8 cellular contexts compared by ENCODE assay signal in the genomic region with DNA sequence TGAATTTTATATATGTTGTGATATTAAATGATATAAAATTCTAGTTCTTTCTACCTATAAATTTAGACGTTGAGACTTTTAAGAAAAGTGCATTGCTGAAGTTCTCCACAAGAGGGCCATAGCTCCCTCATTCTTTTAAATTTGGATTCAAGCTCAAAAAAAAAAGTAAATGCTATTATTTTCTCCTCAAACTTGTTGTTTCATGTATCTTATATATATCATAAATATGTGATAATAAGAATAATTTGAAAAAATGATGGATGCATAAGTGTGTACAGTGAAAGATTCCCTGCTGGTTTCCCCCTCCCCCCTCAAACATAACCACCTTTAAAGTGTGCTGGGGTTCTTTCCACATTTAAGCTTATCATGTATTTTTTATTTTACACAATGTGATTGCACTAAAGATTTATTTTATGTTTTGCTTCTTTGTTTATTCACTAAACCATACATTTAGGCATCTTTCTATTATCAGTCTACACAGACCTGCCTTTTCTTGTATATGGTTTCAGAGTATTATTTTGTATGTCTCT.
DNase-seq lines count a peak whose midpoint lies in the region; ATAC-seq and TF ChIP-seq lines count a peak whose summit lies in the region.

No MANE protein-coding gene starts in this region.

- H3K27me3 ChIP-seq in heart right ventricle = no peaks in the 10 kb centered on the region
- H3K27me3 ChIP-seq in duodenal mucosa (ENCODE audit: control insufficient read depth in 1 of 2, insufficient read depth in 2 of 2, low read length in 2 of 2) = no peaks in the 10 kb centered on the region

- H3K4me1 ChIP-seq in heart right ventricle (peaks cover 0 to 4% (median 0%) of the 10 kb centered on the region in 9 donors), duodenal mucosa (ENCODE audit: control insufficient read depth in 1 of 2, insufficient read depth in 2 of 2, low read length in 2 of 2) (peaks cover 12 to 55% of the 10 kb centered on the region in 2 donors)

- WGBS in heart right ventricle, 2 donors = 1 to 3% methylated on average over 1 of the region's 1 CpG

- H3K9me3 ChIP-seq in heart right ventricle (no peaks in the 10 kb centered on the region), duodenal mucosa (ENCODE audit: control insufficient read depth in 1 of 2, low read length in 2 of 2) (no peaks in the 10 kb centered on the region)

- peak overlapping the region in 1 of 2 donors; percentile 0 for H3K9ac ChIP-seq in duodenal mucosa (ENCODE audit: low read depth in 1 of 2, low read length in 2 of 2)

- ATAC-seq in heart right ventricle (no peak), HG03432 (IDR thresholded peaks at IDR 0.05; ENCODE audit: unreplicated experiment) (no peak)

- DNase-seq in heart right ventricle (no peak), cardiac septum (ENCODE audit: low spot score) (no peak), NCI-H146 treated with DMSO at 0.1 percent for 48 hours (lab: John Stamatoyannopoulos, UW; ENCODE audit: unreplicated experiment) (peak; percentile 42), pons (ENCODE audit: low spot score) (peak; percentile 15), activated gamma-delta T cell treated with Interleukin-2 at 50 U/mL for 16 hours (no peak)
- no peak for DNase-seq in stimulated activated CD4-positive, alpha-beta T cell treated with anti-CD3 and anti-CD28 coated beads, Interleukin-2, amount 100 ng/mL, for 48 hours

- intact Hi-C loops in heart right ventricle (cut with DNase I) (loop anchor here in 7 of 10 donors (2.0 to 10.0 kb wide), 7 partner anchors 177 to 1100 kb away; a partner anchor contains a TSS), cardiac septum (cut with DNase I) (loop anchor here (5.0 kb wide), 1 partner anchor 802 kb away; no protein-coding TSS in a partner anchor)

- peak overlapping the region in 1 of 10 donors; percentile 36 for H3K27ac ChIP-seq in heart right ventricle
- no peak overlapping the region for H3K27ac ChIP-seq in duodenal mucosa (ENCODE audit: low read depth, low read length)

- no peaks in the 10 kb centered on the region for H3K36me3 ChIP-seq in heart right ventricle
- no peaks in the 10 kb centered on the region for H3K36me3 ChIP-seq in duodenal mucosa (ENCODE audit: control insufficient read depth in 1 of 2, insufficient read depth in 2 of 2, low read length in 2 of 2)

- peak; percentile 62 to 84 (median 73) for TF ChIP-seq CTCF in heart right ventricle (IDR thresholded peaks at IDR 0.05)

- H3K4me3 ChIP-seq in heart right ventricle = peak overlapping the region in 5 of 10 donors; percentile 13 to 37 (median 23)
- H3K4me3 ChIP-seq in duodenal mucosa (ENCODE audit: low read depth in 1 of 2, low read length in 2 of 2) = peak overlapping the region; percentile 51 to 79

Comparison
In these comparisons a context has a peak if more than half of its experiments do, and no peak if none do; other contexts are left out.
1. DNase-seq: peak in NCI-H146 treated with DMSO at 0.1 percent for 48 hours (single experiment) and pons (single experiment); none in heart right ventricle (0 of 2), cardiac septum (single experiment), activated gamma-delta T cell treated with Interleukin-2 at 50 U/mL for 16 hours (single experiment) and stimulated activated CD4-positive, alpha-beta T cell treated with anti-CD3 and anti-CD28 coated beads, Interleukin-2, amount 100 ng/mL, for 48 hours (0 of 2).